Comparison of ENCODE assay signal across 17 cellular contexts in the genomic region with DNA sequence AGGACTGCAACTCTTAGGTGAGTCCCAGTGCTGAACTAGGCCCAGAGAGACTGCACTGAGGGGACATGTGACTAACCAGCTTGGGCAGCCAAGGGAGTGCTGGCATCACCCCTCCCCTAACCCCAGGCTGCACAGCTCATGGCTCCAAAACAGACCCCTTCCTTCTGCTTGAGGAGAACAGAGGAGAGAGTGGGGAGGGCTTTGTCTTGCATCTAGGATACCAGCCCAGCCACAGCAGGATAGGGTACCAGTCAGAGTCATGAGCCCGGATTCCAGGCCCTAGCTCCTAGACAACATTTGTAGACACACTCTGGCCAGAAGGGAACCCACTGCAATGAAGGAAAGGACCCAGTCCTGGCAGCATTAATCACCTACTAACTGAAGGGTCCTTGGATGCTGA. TPM values are rescaled to one million over a fixed set of nuclear protein-coding genes. Genes with fewer than 3 reads are reported as not detected.
DNase-seq lines count a peak whose midpoint lies in the region; ATAC-seq lines count a peak whose summit lies in the region.
"Had no signal": no experiment of that assay in that cellular context is flagged by ENCODE, and none has a peak within 500 bp of the region (broad histone marks: within the 10 kb centered on the region; RNA-seq: fewer than 3 reads in every experiment).

No MANE protein-coding gene starts in this region.

- H3K27ac ChIP-seq in cingulate gyrus (ENCODE audit: low read depth, low read length) = peak overlapping the region; percentile 70
- H3K27ac ChIP-seq in SJCRH30 = no peak overlapping the region
- H3K27ac ChIP-seq: BLaER1 treated with 17β-estradiol and CSF1 and Interleukin-3, amounts not matched to agents 10 nM and 100 nM had no signal

- H3K4me3 ChIP-seq in SJCRH30 = no peak overlapping the region
- H3K4me3 ChIP-seq: BLaER1 treated with 17β-estradiol and CSF1 and Interleukin-3, amounts not matched to agents 10 nM and 100 nM had no signal

- no peak for ATAC-seq in HG02642 (IDR thresholded peaks at IDR 0.05; ENCODE audit: poor library complexity, unreplicated experiment)
- ATAC-seq: HCT116 had no signal

- no peaks in the 10 kb centered on the region for H3K9me3 ChIP-seq in SJCRH30 (replicated peaks)
- H3K9me3 ChIP-seq: BLaER1 treated with 17β-estradiol and CSF1 and Interleukin-3, amounts not matched to agents 10 nM and 100 nM had no signal

- peak in 8 of 14 donors; percentile 14 to 61 (median 28) for DNase-seq in C1 segment of cervical spinal cord (lab: John Stamatoyannopoulos, UW)
- DNase-seq in medulla oblongata (ENCODE audit: extremely low spot score) = peak; percentile 68
- DNase-seq in putamen (ENCODE audit: low spot score) = peak; percentile 31
- no peak for DNase-seq in D341Med (ENCODE audit: low spot score)
- no peak for DNase-seq in SJCRH30
- DNase-seq: 8988T; CD4-positive, CD25-positive, alpha-beta regulatory T cell; CD8-positive, alpha-beta memory T cell; COR-L47; GDM1; GOT3; H7 had no signal

- H3K4me1 ChIP-seq in SJCRH30 = no peaks in the 10 kb centered on the region
- H3K4me1 ChIP-seq: BLaER1 treated with 17β-estradiol and CSF1 and Interleukin-3, amounts not matched to agents 10 nM and 100 nM had no signal

- no peaks in the 10 kb centered on the region for H3K27me3 ChIP-seq in SJCRH30
- H3K27me3 ChIP-seq: BLaER1 treated with 17β-estradiol and CSF1 and Interleukin-3, amounts not matched to agents 10 nM and 100 nM had no signal

- no peaks in the 10 kb centered on the region for H3K36me3 ChIP-seq in SJCRH30
- H3K36me3 ChIP-seq: BLaER1 treated with 17β-estradiol and CSF1 and Interleukin-3, amounts not matched to agents 10 nM and 100 nM had no signal

RNA-seq across cellular contexts. Expression of gene PLSCR4, which starts 49.9 kb away (rescaled TPM):
- 4.1 and 4.4 TPM in 2 replicates for total RNA-seq in SJCRH30 (2014; rRNA removed; shearing (Covaris generic))
- total RNA-seq: B cell; CD4-positive, CD25-positive, alpha-beta regulatory T cell; CD8-positive, alpha-beta memory T cell had no signal

Comparison
In these comparisons a context has a peak if more than half of its experiments do, and no peak if none do; other contexts are left out.
1. DNase-seq: peak in C1 segment of cervical spinal cord (8 of 14), medulla oblongata (single experiment) and putamen (single experiment); none in D341Med (single experiment) and SJCRH30 (0 of 2).